In genomic region chr6:32127409-32127716, GRCh38 we compare ENCODE assay signal across 9 cellular contexts. TPM values are rescaled to one million over a fixed set of nuclear protein-coding genes. Genes with fewer than 3 reads are reported as not detected.
DNase-seq lines count a peak whose midpoint lies in the region; ATAC-seq and TF ChIP-seq lines count a peak whose summit lies in the region.
"Had no signal": no experiment of that assay in that cellular context is flagged by ENCODE, and none has a peak within 500 bp of the region (broad histone marks: within the 10 kb centered on the region; RNA-seq: fewer than 3 reads in every experiment).

No MANE protein-coding gene starts in this region.

- POLR2A ChIA-PET in T-cell (lab: Charles Lee): no interaction called here

- in situ Hi-C loops in G401 (cut with HindIII; ENCODE audit: low sequenced_read_pairs): loop anchor here (5.0 kb wide), 1 partner anchor 55 kb away; the partner anchor contains the start of gene AGER

- H3K4me1 Mint-ChIP-seq in T-cell: peaks cover 54 to 61% (median 57%) of the 10 kb centered on the region in 3 donors

- TF ChIP-seq CTCF in GM12864 (IDR thresholded peaks at IDR 0.05; ENCODE audit: low read depth, low read length, missing control alignments) (no peak), fibroblast of the aortic adventitia (IDR thresholded peaks at IDR 0.05; ENCODE audit: insufficient read depth, low read length) (no peak), retinal pigment epithelial cell (conservative IDR thresholded peaks at IDR 0.05; ENCODE audit: low read depth, low read length) (no peak)

- CTCF ChIA-PET in T-cell (lab: Charles Lee): interaction anchor here in 1 of 2 donors (1.0 to 1.5 kb wide), 2 partner anchors 68 to 711 kb away, joined by 3 to 5 read pairs; partner anchors contain the start of gene TAP2

- no peak for ATAC-seq in T-cell (replicated peaks in 1 of 4)
- no peak for ATAC-seq in GM19035 (IDR thresholded peaks at IDR 0.05; ENCODE audit: unreplicated experiment)
- ATAC-seq in HG02759 (IDR thresholded peaks at IDR 0.05; ENCODE audit: unreplicated experiment): no peak

- peaks cover 26% of the 10 kb centered on the region for H3K36me3 Mint-ChIP-seq in T-cell

- peak overlapping the region; percentile 93 to 95 for H3K27ac Mint-ChIP-seq in T-cell

- no peak for DNase-seq in GM12864 (ENCODE audit: low read depth)
- DNase-seq in T-cell: no peak
- no peak for DNase-seq in fibroblast of the aortic adventitia (ENCODE audit: low read depth)
- no peak for DNase-seq in retinal pigment epithelial cell (ENCODE audit: low read depth)
- DNase-seq in HT-29 (ENCODE audit: low spot score): no peak
- no peak for DNase-seq in G401 (ENCODE audit: low spot score)
- DNase-seq: stimulated activated CD4-positive, alpha-beta T cell treated with anti-CD3 and anti-CD28 coated beads, Interleukin-12 subunit alpha, Interleukin-12 subunit beta, amount 100 ng/mL, for 4 hours had no signal

- H3K9me3 Mint-ChIP-seq in T-cell: no peaks in the 10 kb centered on the region

- H3K4me3 ChIP-seq in GM12864 (ENCODE audit: low read depth, low read length) (peak overlapping the region; percentile 99), fibroblast of the aortic adventitia (ENCODE audit: low read depth, low read length) (peak overlapping the region; percentile 99), retinal pigment epithelial cell (ENCODE audit: low read length) (peak overlapping the region; percentile 100)

- H3K4me3 Mint-ChIP-seq in T-cell: peak overlapping the region; percentile 99

- H3K27me3 Mint-ChIP-seq in T-cell: no peaks in the 10 kb centered on the region

RNA-seq across cellular contexts. Expression of gene ATF6B, which starts 0.7 kb away (rescaled TPM):
- 100 to 1,000 TPM; 106 to 151 (median 145) TPM for total RNA-seq in T-cell
- total RNA-seq in fibroblast of the aortic adventitia (ENCODE audit: low replicate concordance): 23.8 and 40.6 TPM in 2 replicates
- total RNA-seq in HT-29 (2014; rRNA removed; shearing (Covaris generic)): 55.7 and 60.0 TPM in 2 replicates
- 21.1 and 23.1 TPM in 2 replicates for total RNA-seq in G401 (2014; rRNA removed; shearing (Covaris generic))

RNA-seq across cellular contexts. Expression of gene FKBPL, which starts 2.7 kb away (rescaled TPM):
- total RNA-seq in T-cell (1 to 10 TPM in 4 of 5 donors, under 1 TPM in 1; 0.83 to 3.7 (median 1.5) TPM), fibroblast of the aortic adventitia (ENCODE audit: low replicate concordance) (5.6 and 7.9 TPM in 2 replicates)
- total RNA-seq in HT-29 (2014; rRNA removed; shearing (Covaris generic)): 5.2 and 7.4 TPM in 2 replicates
- total RNA-seq in G401 (2014; rRNA removed; shearing (Covaris generic)): 9.5 and 20.2 TPM in 2 replicates

RNA-seq across cellular contexts. Expression of gene TNXB, which starts 18.2 kb away (rescaled TPM):
- total RNA-seq in T-cell (10 to 100 TPM in 4 of 5 donors, 1 to 10 TPM in 1; 8.0 to 20.9 (median 15.4) TPM), fibroblast of the aortic adventitia (ENCODE audit: low replicate concordance) (54.0 and 315 TPM in 2 replicates)
- 0.03 TPM in 1 of 2 replicates, not detected in the other for total RNA-seq in HT-29 (2014; rRNA removed; shearing (Covaris generic))
- total RNA-seq in G401 (2014; rRNA removed; shearing (Covaris generic)): under 0.01 TPM in 1 of 2 replicates, not detected in the other

RNA-seq across cellular contexts. Expression of gene PRRT1, which starts 24.4 kb away (rescaled TPM):
- total RNA-seq in T-cell (1 to 10 TPM; 1.7 to 3.3 (median 2.3) TPM), fibroblast of the aortic adventitia (ENCODE audit: low replicate concordance) (0.41 and 0.54 TPM in 2 replicates)
- total RNA-seq in HT-29 (2014; rRNA removed; shearing (Covaris generic)): not detected in 2 replicates
- total RNA-seq in G401 (2014; rRNA removed; shearing (Covaris generic)): 0.51 TPM in 1 of 2 replicates, not detected in the other

RNA-seq across cellular contexts. Expression of gene PPT2, which starts 26.6 kb away (rescaled TPM):
- total RNA-seq in T-cell (10 to 100 TPM; 11.2 to 25.6 (median 19.3) TPM), fibroblast of the aortic adventitia (ENCODE audit: low replicate concordance) (7.1 and 30.2 TPM in 2 replicates)
- total RNA-seq in HT-29 (2014; rRNA removed; shearing (Covaris generic)): 19.7 and 56.2 TPM in 2 replicates
- 37.3 and 38.5 TPM in 2 replicates for total RNA-seq in G401 (2014; rRNA removed; shearing (Covaris generic))
